ENCODE assay signal across 8 cellular contexts in genomic region chr2:70994445-70995226, GRCh38. TPM values are rescaled to one million over a fixed set of nuclear protein-coding genes. Genes with fewer than 3 reads are reported as not detected.
A peak's percentile ranks its signal among the peaks of the same experiment; 100 is the strongest.
DNase-seq lines count a peak whose midpoint lies in the region; ATAC-seq and TF ChIP-seq lines count a peak whose summit lies in the region.

TSS of gene TEX261 (minus strand) at chr2:70994873. CDS start at chr2:70994757, 116 bp downstream.

- TF ChIP-seq EP300 in upper lobe of left lung (IDR thresholded peaks at IDR 0.05): no peak

- peaks cover 22% of the 10 kb centered on the region for H3K36me3 ChIP-seq in adipocyte (ENCODE audit: control insufficient read depth, insufficient read depth, low read length, severe bottlenecking)
- H3K36me3 ChIP-seq in upper lobe of left lung: peaks cover 0 to 25% (median 18%) of the 10 kb centered on the region in 4 donors

- H3K27ac ChIP-seq in upper lobe of left lung: peak within 1 kb of the TSS; percentile 82 to 92 (median 90)

- TF ChIP-seq CTCF in GM12874 (IDR thresholded peaks at IDR 0.05; ENCODE audit: insufficient read depth, low read depth, low read length) (peak; percentile 85), upper lobe of left lung (IDR thresholded peaks at IDR 0.05) (peak; percentile 66 to 96 (median 90))

- WGBS in upper lobe of left lung, 2 donors: 0 to 1% methylated on average over 7 to 21 of the region's 87 CpGs

- no peaks in the 10 kb centered on the region for H3K27me3 ChIP-seq in adipocyte (replicated peaks; ENCODE audit: control insufficient read depth, insufficient read depth, low read length)
- H3K27me3 ChIP-seq in upper lobe of left lung: no peaks in the 10 kb centered on the region

- H3K4me1 ChIP-seq in adipocyte (ENCODE audit: control insufficient read depth, insufficient read depth, low read length) (peaks cover 20% of the 10 kb centered on the region), upper lobe of left lung (peaks cover 14 to 34% (median 17%) of the 10 kb centered on the region in 4 donors)

- TF ChIP-seq POLR2A in upper lobe of left lung (IDR thresholded peaks at IDR 0.05): peak in 2 of 4 donors; percentile 34 to 65

- H3K4me3 ChIP-seq in adipocyte (ENCODE audit: low read length) (peak within 1 kb of the TSS; percentile 94), upper lobe of left lung (peak within 1 kb of the TSS; percentile 73 to 100 (median 97))

- DNase-seq in NCI-H1092 treated with DMSO at 0.1 percent for 48 hours (lab: John Stamatoyannopoulos, UW): peak; percentile 82
- peak; percentile 81 for DNase-seq in T follicular helper cell (ENCODE audit: low read depth)
- DNase-seq in adipocyte (ENCODE audit: low read depth): peak; percentile 95
- DNase-seq in cardiac septum (ENCODE audit: low spot score): peak; percentile 95
- DNase-seq in posterior vena cava (ENCODE audit: low spot score): peak; percentile 96
- peak; percentile 93 to 98 for DNase-seq in upper lobe of left lung

- ATAC-seq in HG02623 (IDR thresholded peaks at IDR 0.05; ENCODE audit: unreplicated experiment) (peak; percentile 90), upper lobe of left lung (ENCODE audit: low FRiP score in 2 of 2) (peak; percentile 98 to 100)

- intact Hi-C loops in cardiac septum (cut with DNase I): loop anchor here (5.0 kb wide), 1 partner anchor 73 kb away; the partner anchor contains the start of gene NAGK
- intact Hi-C loops in posterior vena cava (cut with DNase I): no loop called here

- H3K9me3 ChIP-seq in adipocyte (ENCODE audit: control insufficient read depth, low read length) (no peaks in the 10 kb centered on the region), upper lobe of left lung (no peaks in the 10 kb centered on the region)

- H3K9ac ChIP-seq in adipocyte (ENCODE audit: low read length): peak within 1 kb of the TSS; percentile 94

RNA-seq across cellular contexts. Expression of gene TEX261, which starts in this region (rescaled TPM):
- total RNA-seq in cardiac septum (46.1 TPM), posterior vena cava (10 to 100 TPM; 44.3 to 50.4 TPM), upper lobe of left lung (10 to 100 TPM; 10.9 to 68.3 (median 33.8) TPM)

Comparison
In these comparisons a context has a peak if more than half of its experiments do, and no peak if none do; other contexts are left out.
1. Peak in every context shown above with its lines: DNase-seq, ATAC-seq, H3K4me3 ChIP-seq and H3K27ac ChIP-seq.